ENCODE assay signal across 8 cellular contexts in genomic region chr22:29820941-29821789, GRCh38. TPM values are rescaled to one million over a fixed set of nuclear protein-coding genes. Genes with fewer than 3 reads are reported as not detected.
DNase-seq lines count a peak whose midpoint lies in the region; ATAC-seq and TF ChIP-seq lines count a peak whose summit lies in the region.

No MANE protein-coding gene starts in this region.

- intact Hi-C loops in Calu3 (cut with micrococcal nuclease; ENCODE audit: unreplicated experiment) (loop anchor here (2.0 kb wide), 1 partner anchor 174 kb away; no protein-coding TSS in a partner anchor), psoas muscle (cut with DNase I) (no loop called here)

- no peak for TF ChIP-seq POLR2A in NB4 (IDR thresholded peaks at IDR 0.05; ENCODE audit: extremely low read depth, insufficient read length)

- 41 to 47% (median 46%) methylated on average over 12 of the region's 12 CpGs for WGBS in psoas muscle, 3 donors

- H3K27ac Mint-ChIP-seq in Calu3 (ENCODE audit: unreplicated experiment), result peak overlapping the region; percentile 78

- no peak for TF ChIP-seq CTCF in Calu3 (IDR thresholded peaks at IDR 0.05; ENCODE audit: unreplicated experiment)
- TF ChIP-seq CTCF in NB4 (IDR thresholded peaks at IDR 0.05; ENCODE audit: low read depth, low read length), result no peak
- no peak for TF ChIP-seq CTCF in fibroblast of lung (conservative IDR thresholded peaks at IDR 0.05 in 1 of 2, IDR thresholded peaks at IDR 0.05 in 1 of 2; ENCODE audit: low read depth in 1 of 2, low read length in 2 of 2)
- no peak for TF ChIP-seq CTCF in psoas muscle (IDR thresholded peaks at IDR 0.05)

- CTCF ChIA-PET in Calu3 (lab: Charles Lee), result interaction anchor here (0.6 to 1.6 kb wide), 21 partner anchors 10 to 947 kb away, joined by 3 to 14 read pairs (median 4); partner anchors contain the start of genes THOC5, UQCR10 and ZMAT5

- BruUV-seq in Calu3 (replicated peaks; lab: Mats Ljungman, UMichigan), result no TSS peak

- H3K9me3 Mint-ChIP-seq in Calu3 (ENCODE audit: low read depth, unreplicated experiment), result no peaks in the 10 kb centered on the region

- no peak overlapping the region for H3K4me2 ChIP-seq in fibroblast of lung (ENCODE audit: extremely low read depth, insufficient read depth, low read length)

- peaks cover 17% of the 10 kb centered on the region for H3K4me1 Mint-ChIP-seq in Calu3 (ENCODE audit: low read depth, unreplicated experiment)

- H3K27me3 ChIP-seq in fibroblast of lung (ENCODE audit: control insufficient read depth, insufficient read depth, low read length) (no peaks in the 10 kb centered on the region), psoas muscle (ENCODE audit: insufficient read depth in 3 of 3, low read length in 2 of 3) (no peaks in the 10 kb centered on the region)

- ATAC-seq in GM21528 (IDR thresholded peaks at IDR 0.05; ENCODE audit: low FRiP score, unreplicated experiment), result peak; percentile 58
- ATAC-seq in psoas muscle, result peak; percentile 36 to 76 (median 60)
- no peak for ATAC-seq in HG03025 (IDR thresholded peaks at IDR 0.05; ENCODE audit: low FRiP score, unreplicated experiment)
- ATAC-seq in HG03354 (IDR thresholded peaks at IDR 0.05; ENCODE audit: poor library complexity, severe bottlenecking, unreplicated experiment), result no peak

- H3K4me1 ChIP-seq in fibroblast of lung (ENCODE audit: control insufficient read depth, extremely low read depth, insufficient read depth, low read length), result peaks cover 3% of the 10 kb centered on the region
- peaks cover 29% of the 10 kb centered on the region for H3K4me1 ChIP-seq in psoas muscle

- H3K27me3 Mint-ChIP-seq in Calu3 (ENCODE audit: unreplicated experiment), result no peaks in the 10 kb centered on the region

- DNase-seq in Calu3 (peak; percentile 97), NB4 (ENCODE audit: low read depth) (peak; percentile 94), T-helper 22 cell (ENCODE audit: low read depth) (peak; percentile 3), fibroblast of lung (ENCODE audit: low read depth in 2 of 2) (peak; percentile 90 to 98), psoas muscle (peak; percentile 56 to 61)

- H3K36me3 ChIP-seq in fibroblast of lung (ENCODE audit: control insufficient read depth, insufficient read depth, low read length), result peaks cover 14% of the 10 kb centered on the region
- H3K36me3 ChIP-seq in psoas muscle (ENCODE audit: insufficient read depth in 1 of 2, low read depth in 1 of 2), result peaks cover 7 to 74% of the 10 kb centered on the region in 2 donors

- no peaks in the 10 kb centered on the region for H4K20me1 ChIP-seq in fibroblast of lung (ENCODE audit: control insufficient read depth, extremely low read depth, insufficient read depth, low read length)

- peaks cover 52% of the 10 kb centered on the region for H3K36me3 Mint-ChIP-seq in Calu3 (ENCODE audit: insufficient read depth, unreplicated experiment)

- no peak overlapping the region for H3K4me3 ChIP-seq in NB4 (ENCODE audit: low read depth, low read length)
- no peak overlapping the region for H3K4me3 ChIP-seq in fibroblast of lung (replicated peaks in 1 of 4; ENCODE audit: control extremely low read depth in 1 of 4, insufficient read depth in 1 of 4, low read depth in 3 of 4, low read length in 4 of 4)
- H3K4me3 ChIP-seq in psoas muscle, result no peak overlapping the region

- H2AFZ ChIP-seq in fibroblast of lung (ENCODE audit: low read length), result no peak overlapping the region

- H3K9ac ChIP-seq in fibroblast of lung (ENCODE audit: insufficient read depth, low read length), result no peak overlapping the region

- H3K79me2 ChIP-seq in fibroblast of lung (ENCODE audit: control insufficient read depth, insufficient read depth, low read length), result no peaks in the 10 kb centered on the region

- H3K9me3 ChIP-seq in fibroblast of lung (ENCODE audit: control insufficient read depth, insufficient read depth, low read depth, low read length), result no peaks in the 10 kb centered on the region
- H3K9me3 ChIP-seq in psoas muscle, result no peaks in the 10 kb centered on the region

- H3K4me3 Mint-ChIP-seq in Calu3 (ENCODE audit: low read depth, unreplicated experiment), result no peak overlapping the region

- no peak overlapping the region for H3K27ac ChIP-seq in fibroblast of lung (ENCODE audit: insufficient read depth, low read length)
- H3K27ac ChIP-seq in psoas muscle, result peak overlapping the region; percentile 32

RNA-seq across cellular contexts. Expression of gene ASCC2, which starts 16.9 kb away (rescaled TPM):
- total RNA-seq in Calu3 (2022) (62.6 and 73.4 TPM in 2 replicates), fibroblast of lung (19.8 and 23.8 TPM in 2 replicates), psoas muscle (10 to 100 TPM; 47.1 to 58.6 (median 54.6) TPM)
- polyA plus RNA-seq in fibroblast of lung (30.5 and 41.2 TPM in 2 replicates), psoas muscle (10 to 100 TPM; 45.7 to 46.7 (median 45.7) TPM)
- 46.2 and 50.9 TPM in 2 replicates for polyA plus RNA-seq in fibroblast of lung (2012)
- polyA minus RNA-seq in fibroblast of lung (ENCODE audit: low replicate concordance), result 92.2 and 187 TPM in 2 replicates

RNA-seq across cellular contexts. Expression of gene UQCR10, which starts 54.0 kb away (rescaled TPM):
- total RNA-seq in Calu3 (2022), result 113 and 120 TPM in 2 replicates
- 80.4 and 117 TPM in 2 replicates for total RNA-seq in fibroblast of lung
- 112 and 134 TPM in 2 replicates for polyA plus RNA-seq in fibroblast of lung
- polyA plus RNA-seq in fibroblast of lung (2012), result 195 and 245 TPM in 2 replicates
- 75.9 and 99.8 TPM in 2 replicates for polyA minus RNA-seq in fibroblast of lung (ENCODE audit: low replicate concordance)
- total RNA-seq in psoas muscle, result 100 to 1,000 TPM; 247 to 422 (median 337) TPM
- 100 to 1,000 TPM; 411 to 533 (median 483) TPM for polyA plus RNA-seq in psoas muscle

RNA-seq across cellular contexts. Expression of gene ZMAT5, which starts 54.4 kb away (rescaled TPM):
- total RNA-seq in Calu3 (2022) (20.5 and 21.0 TPM in 2 replicates), fibroblast of lung (18.7 and 21.6 TPM in 2 replicates), psoas muscle (10 to 100 TPM; 12.1 to 32.0 (median 21.8) TPM)
- polyA plus RNA-seq in fibroblast of lung (13.4 and 21.0 TPM in 2 replicates), psoas muscle (10 to 100 TPM; 27.6 to 46.1 (median 38.0) TPM)
- polyA plus RNA-seq in fibroblast of lung (2012), result 24.0 and 32.0 TPM in 2 replicates
- polyA minus RNA-seq in fibroblast of lung (ENCODE audit: low replicate concordance), result 12.8 and 17.9 TPM in 2 replicates

Comparison
In these comparisons a context has a peak if more than half of its experiments do, and no peak if none do; other contexts are left out.
1. DNase-seq: peak in every context shown above with its lines; median percentile 97 in Calu3; 94 in NB4; 94 in fibroblast of lung; 58 in psoas muscle; 3 in T-helper 22 cell.
2. ATAC-seq: peak in GM21528 (single experiment) and psoas muscle (4 of 4); none in HG03025 (single experiment) and HG03354 (single experiment).